In the genomic region with DNA sequence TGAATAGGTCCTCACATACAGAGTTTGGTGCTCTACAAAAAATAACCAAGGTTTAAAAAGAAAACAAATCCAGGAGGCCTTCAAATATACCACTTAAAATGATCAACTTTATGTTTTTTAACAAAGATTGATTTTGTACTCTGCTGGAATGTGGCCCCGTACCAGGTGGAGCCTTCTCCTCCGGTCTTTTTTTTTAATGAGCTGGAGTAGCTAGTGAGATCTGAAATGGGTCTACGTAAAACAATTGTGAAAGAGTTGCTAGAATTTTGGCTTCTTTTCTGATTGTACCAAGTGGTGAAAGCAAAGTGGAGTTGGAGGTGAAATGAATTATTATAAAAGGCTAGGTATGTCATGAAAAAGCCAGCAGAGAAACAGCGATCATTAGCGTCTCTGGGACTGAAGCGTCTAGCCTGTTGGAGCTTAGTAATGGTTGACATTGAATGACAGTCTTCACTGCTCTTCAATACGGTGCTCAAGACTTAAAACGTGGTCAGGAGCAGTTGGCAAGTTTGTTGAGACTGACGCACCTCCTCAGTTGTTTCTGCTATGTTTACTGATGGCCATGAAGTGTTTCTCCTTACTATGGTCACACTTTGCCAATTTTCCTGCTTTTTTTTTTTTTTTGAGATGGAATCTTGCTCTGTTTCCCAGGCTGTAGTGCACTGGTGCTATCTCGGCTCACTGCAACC, we compare ENCODE assay signal across 21 cellular contexts.
DNase-seq lines count a peak whose midpoint lies in the region; ATAC-seq, FAIRE-seq and TF ChIP-seq lines count a peak whose summit lies in the region.
"Had no signal": no experiment of that assay in that cellular context is flagged by ENCODE, and none has a peak within 500 bp of the region (broad histone marks: within the 10 kb centered on the region; RNA-seq: fewer than 3 reads in every experiment).

No MANE protein-coding gene starts in this region.

- H3K36me3 Mint-ChIP-seq in astrocyte (ENCODE audit: low read depth, unreplicated experiment) (peaks cover 3% of the 10 kb centered on the region), neural crest cell (ENCODE audit: low read depth) (peaks cover 5% of the 10 kb centered on the region)

- H3K27me3 Mint-ChIP-seq in astrocyte (ENCODE audit: low read depth, unreplicated experiment) (no peaks in the 10 kb centered on the region), neural crest cell (ENCODE audit: low read depth) (no peaks in the 10 kb centered on the region)

- no peaks in the 10 kb centered on the region for H3K9me3 ChIP-seq in astrocyte (ENCODE audit: insufficient read depth, low read depth, low read length)
- H3K9me3 ChIP-seq in kidney (ENCODE audit: control insufficient read depth in 1 of 2, low read length in 2 of 2): no peaks in the 10 kb centered on the region
- H3K9me3 ChIP-seq in testis: no peaks in the 10 kb centered on the region
- H3K9me3 ChIP-seq: vagina had no signal

- no peak overlapping the region for H3K9ac ChIP-seq in astrocyte (ENCODE audit: low read length)
- no peak overlapping the region for H3K9ac ChIP-seq in kidney (ENCODE audit: low read length in 2 of 2)
- H3K9ac ChIP-seq: neural progenitor cell had no signal

- H3K36me3 ChIP-seq in astrocyte (ENCODE audit: insufficient read depth, low read length): no peaks in the 10 kb centered on the region
- no peaks in the 10 kb centered on the region for H3K36me3 ChIP-seq in kidney (ENCODE audit: control insufficient read depth in 1 of 2, insufficient read depth in 2 of 2, low read length in 2 of 2)
- no peaks in the 10 kb centered on the region for H3K36me3 ChIP-seq in testis (ENCODE audit: low read depth, missing control alignments)
- H3K36me3 ChIP-seq: neural progenitor cell, vagina had no signal

- DNase-seq in astrocyte (ENCODE audit: low read depth) (no peak), kidney (no peak), neural crest cell (ENCODE audit: low read depth, low spot score) (no peak), testis (no peak), RPMI8226 (no peak), nucleus accumbens (lab: John Stamatoyannopoulos, UW) (no peak)
- DNase-seq: activated CD8-positive, alpha-beta T cell treated with anti-CD3 and anti-CD28 coated beads for 36 hours; activated T-cell treated with anti-CD3 and anti-CD28 coated beads for 4 hours; amygdala; HFFc6; Kasumi-1; NCI-H1930; NCI-H748 treated with DMSO at 0.1 percent for 48 hours; stimulated activated CD4-positive, alpha-beta T cell treated with anti-CD3 and anti-CD28 coated beads, Interleukin-4, amount 100 ng/mL, for 4 hours; stimulated activated naive CD8-positive, alpha-beta T cell treated with anti-CD3 and anti-CD28 coated beads, Interleukin-15, Interleukin-2, amounts not matched to agents 100 U/mL and 50 U/mL, for 24 hours; T1000 had no signal

- no peaks in the 10 kb centered on the region for H4K20me1 ChIP-seq in astrocyte (ENCODE audit: insufficient read depth, low read length)

- FAIRE-seq in astrocyte (lab: Jason Lieb, UNC): no peak
- FAIRE-seq in kidney (lab: Jason Lieb, UNC): no peak

- ATAC-seq in HG03457 (IDR thresholded peaks at IDR 0.05; ENCODE audit: unreplicated experiment): no peak
- ATAC-seq: activated CD8-positive, alpha-beta T cell treated with anti-CD3 and anti-CD28 coated beads for 36 hours; esophagus mucosa; stimulated activated naive CD8-positive, alpha-beta T cell treated with anti-CD3 and anti-CD28 coated beads, Interleukin-15, Interleukin-2, amounts not matched to agents 100 U/mL and 50 U/mL, for 24 hours had no signal

- H3K27ac Mint-ChIP-seq in astrocyte (ENCODE audit: unreplicated experiment) (peak overlapping the region; percentile 41), neural crest cell (ENCODE audit: unreplicated experiment) (peak overlapping the region; percentile 52)
- H3K27ac Mint-ChIP-seq: activated CD8-positive, alpha-beta T cell treated with anti-CD3 and anti-CD28 coated beads for 36 hours; HFFc6; neural progenitor cell had no signal

- WGBS in testis, 2 donors: 84% methylated on average over 10 of the region's 10 CpGs

- H3K4me3 ChIP-seq in astrocyte (ENCODE audit: insufficient read depth, low read depth, low read length) (no peak overlapping the region), kidney (ENCODE audit: low read length in 2 of 2) (no peak overlapping the region), testis (no peak overlapping the region)
- H3K4me3 ChIP-seq: neural progenitor cell, vagina had no signal

- intact Hi-C loops in kidney (cut with DNase I) (no loop called here), testis (cut with DNase I; ENCODE audit: low total_unique reads) (no loop called here)

- TF ChIP-seq POLR2A in testis (IDR thresholded peaks at IDR 0.05): no peak

- no peak overlapping the region for H3K4me3 Mint-ChIP-seq in astrocyte (ENCODE audit: unreplicated experiment)
- H3K4me3 Mint-ChIP-seq in neural crest cell: no peak overlapping the region
- H3K4me3 Mint-ChIP-seq: activated CD8-positive, alpha-beta T cell treated with anti-CD3 and anti-CD28 coated beads for 36 hours; CD14-positive monocyte; HFFc6; neural progenitor cell had no signal

- H2AFZ ChIP-seq in astrocyte (ENCODE audit: low read depth, low read length): no peak overlapping the region
- H2AFZ ChIP-seq: neural progenitor cell had no signal

- H3K27me3 ChIP-seq in astrocyte (ENCODE audit: insufficient read depth, low read length) (no peaks in the 10 kb centered on the region), testis (no peaks in the 10 kb centered on the region)
- H3K27me3 ChIP-seq: neural progenitor cell, vagina had no signal

- no peak for TF ChIP-seq CTCF in astrocyte (IDR thresholded peaks at IDR 0.05; ENCODE audit: insufficient read depth, low read depth, low read length)
- TF ChIP-seq CTCF in kidney (IDR thresholded peaks at IDR 0.05; ENCODE audit: borderline replicate concordance, extremely low read depth, insufficient read depth): no peak
- TF ChIP-seq CTCF in neural crest cell (conservative IDR thresholded peaks at IDR 0.05): no peak
- TF ChIP-seq CTCF in testis (IDR thresholded peaks at IDR 0.05): no peak

- H3K4me1 ChIP-seq in astrocyte (ENCODE audit: insufficient read depth, low read length) (no peaks in the 10 kb centered on the region), kidney (ENCODE audit: control insufficient read depth in 1 of 2, insufficient read depth in 1 of 2, low read depth in 1 of 2, low read length in 2 of 2) (peaks cover 15 to 28% of the 10 kb centered on the region in 2 donors), testis (peaks cover 41% of the 10 kb centered on the region)
- H3K4me1 ChIP-seq: neural progenitor cell had no signal

- H3K4me2 ChIP-seq in astrocyte (ENCODE audit: low read length): no peak overlapping the region
- H3K4me2 ChIP-seq: neural progenitor cell had no signal

- H3K4me1 Mint-ChIP-seq in astrocyte (ENCODE audit: low read depth, unreplicated experiment) (peaks cover 40% of the 10 kb centered on the region), neural crest cell (peaks cover 54% of the 10 kb centered on the region)

- H3K79me2 ChIP-seq in astrocyte (ENCODE audit: insufficient read depth, low read length): no peaks in the 10 kb centered on the region

- H3K9me3 Mint-ChIP-seq in astrocyte (ENCODE audit: unreplicated experiment): no peaks in the 10 kb centered on the region
- peaks cover 2% of the 10 kb centered on the region for H3K9me3 Mint-ChIP-seq in neural crest cell
- H3K9me3 Mint-ChIP-seq: activated CD8-positive, alpha-beta T cell treated with anti-CD3 and anti-CD28 coated beads for 36 hours; CD14-positive monocyte; HFFc6; neural progenitor cell had no signal

- no peak overlapping the region for H3K27ac ChIP-seq in astrocyte (ENCODE audit: low read depth, low read length)
- peak overlapping the region; percentile 16 to 71 for H3K27ac ChIP-seq in kidney (ENCODE audit: low read depth in 2 of 2, low read length in 2 of 2)
- peak overlapping the region; percentile 21 to 54 for H3K27ac ChIP-seq in testis
- H3K27ac ChIP-seq: neural progenitor cell, vagina had no signal
